ENCODE assay signal across 12 cellular contexts in genomic region chr2:128374001-128374710, GRCh38. TPM values are rescaled to one million over a fixed set of nuclear protein-coding genes. Genes with fewer than 3 reads are reported as not detected.
DNase-seq lines count a peak whose midpoint lies in the region; ATAC-seq, FAIRE-seq and TF ChIP-seq lines count a peak whose summit lies in the region.
"Had no signal": no experiment of that assay in that cellular context is flagged by ENCODE, and none has a peak within 500 bp of the region (broad histone marks: within the 10 kb centered on the region; RNA-seq: fewer than 3 reads in every experiment).

No MANE protein-coding gene starts in this region.

- peak; percentile 95 for FAIRE-seq in keratinocyte (lab: Jason Lieb, UNC)
- FAIRE-seq: TTC549 had no signal

- WGBS in spleen, 5 donors, result 80 to 95% (median 88%) methylated on average over 12 to 15 of the region's 15 CpGs

- dilution Hi-C loops in keratinocyte (cut with MboI; ENCODE audit: extremely low pct_ligation_motif_present, low sequenced_read_pairs), result no loop called here

- H3K4me3 ChIP-seq in keratinocyte (ENCODE audit: control insufficient read depth in 2 of 3, extremely low read depth in 1 of 3, insufficient read depth in 2 of 3, low read depth in 1 of 3, low read length in 3 of 3), result peak overlapping the region in 1 of 3 experiments; percentile 15
- H3K4me3 ChIP-seq in spleen, result no peak overlapping the region
- H3K4me3 ChIP-seq: heart left ventricle had no signal

- no peaks in the 10 kb centered on the region for H3K79me2 ChIP-seq in keratinocyte (ENCODE audit: control insufficient read depth, insufficient read depth, low read length)

- H3K27me3 ChIP-seq in keratinocyte (ENCODE audit: control insufficient read depth, extremely low read depth, insufficient read depth, low read length) (no peaks in the 10 kb centered on the region), spleen (replicated peaks in 1 of 7) (peaks cover 0 to 12% (median 0%) of the 10 kb centered on the region in 7 donors)
- H3K27me3 ChIP-seq: heart left ventricle had no signal

- H3K27ac ChIP-seq in keratinocyte (ENCODE audit: control insufficient read depth, insufficient read depth, low read length) (peak overlapping the region; percentile 62), spleen (peak overlapping the region in 3 of 8 donors; percentile 17 to 73 (median 18))

- no peaks in the 10 kb centered on the region for H4K20me1 ChIP-seq in keratinocyte (ENCODE audit: control insufficient read depth, extremely low read depth, insufficient read depth, low read length)

- H3K9ac ChIP-seq in keratinocyte (ENCODE audit: control insufficient read depth, extremely low read depth, insufficient read depth, low read length), result peak overlapping the region; percentile 39

- no peak for TF ChIP-seq CTCF in keratinocyte (optimal IDR thresholded peaks at IDR 0.05 in 1 of 3, IDR thresholded peaks at IDR 0.05 in 1 of 3, conservative IDR thresholded peaks at IDR 0.05 in 1 of 3; ENCODE audit: extremely low read depth in 1 of 3, insufficient read depth in 2 of 3, low read length in 3 of 3)
- TF ChIP-seq CTCF in spleen (IDR thresholded peaks at IDR 0.05 in 8 of 11, conservative IDR thresholded peaks at IDR 0.05 in 3 of 11), result no peak

- peak overlapping the region; percentile 58 for H3K4me2 ChIP-seq in keratinocyte (ENCODE audit: control insufficient read depth, extremely low read depth, insufficient read depth, low read depth, low read length)

- no peaks in the 10 kb centered on the region for H3K36me3 ChIP-seq in keratinocyte (ENCODE audit: control insufficient read depth in 2 of 2, extremely low read depth in 1 of 2, insufficient read depth in 2 of 2, low read length in 2 of 2)
- H3K36me3 ChIP-seq in spleen, result no peaks in the 10 kb centered on the region
- H3K36me3 ChIP-seq: heart left ventricle had no signal

- intact Hi-C loops in spleen (cut with DNase I; ENCODE audit: low total_unique reads), result no loop called here

- H3K4me1 ChIP-seq in keratinocyte (ENCODE audit: control insufficient read depth, extremely low read depth, insufficient read depth, low read length) (peaks cover 49% of the 10 kb centered on the region), spleen (peaks cover 0 to 31% (median 9%) of the 10 kb centered on the region in 6 donors)

- DNase-seq in GM04504 (ENCODE audit: low read depth) (peak; percentile 66), amniotic stem cell (lab: John Stamatoyannopoulos, UW) (peak; percentile 75), keratinocyte (ENCODE audit: low read depth, low spot score) (peak; percentile 64), spleen (peak; percentile 60), COR-L47 (lab: John Stamatoyannopoulos, UW) (no peak)
- no peak for DNase-seq in stimulated activated naive CD8-positive, alpha-beta T cell treated with anti-CD3 and anti-CD28 coated beads, Interleukin-15, Interleukin-2, amounts not matched to agents 100 U/mL and 50 U/mL, for 24 hours
- DNase-seq: DND-41, NCI-H748 treated with DMSO at 0.1 percent for 48 hours had no signal

- peak overlapping the region; percentile 3 for H2AFZ ChIP-seq in keratinocyte (ENCODE audit: control insufficient read depth, low read length)

- no peak for ATAC-seq in stimulated activated naive CD8-positive, alpha-beta T cell treated with anti-CD3 and anti-CD28 coated beads, Interleukin-15, Interleukin-2, amounts not matched to agents 100 U/mL and 50 U/mL, for 24 hours
- ATAC-seq in HG02970 (IDR thresholded peaks at IDR 0.05; ENCODE audit: low FRiP score, unreplicated experiment) (no peak), GM21528 (IDR thresholded peaks at IDR 0.05; ENCODE audit: low FRiP score, unreplicated experiment) (no peak)
- ATAC-seq: heart left ventricle had no signal

- H3K9me3 ChIP-seq in keratinocyte (ENCODE audit: control insufficient read depth, low read depth, low read length), result no peaks in the 10 kb centered on the region
- H3K9me3 ChIP-seq in spleen, result no peaks in the 10 kb centered on the region
- H3K9me3 ChIP-seq: heart left ventricle had no signal

- no peaks in the 10 kb centered on the region for H3K9me1 ChIP-seq in keratinocyte (ENCODE audit: control insufficient read depth, extremely low read depth, insufficient read depth, low read length)

- TF ChIP-seq POLR2A in spleen (IDR thresholded peaks at IDR 0.05), result no peak

RNA-seq across cellular contexts. Expression of gene HS6ST1, which starts 55.5 kb away (rescaled TPM):
- polyA plus RNA-seq in keratinocyte, result 6.3 to 10.1 TPM (median 9.2 TPM) in 3 replicates
- 6.5 TPM for polyA plus RNA-seq in keratinocyte (2011; ENCODE audit: low read depth)
- polyA plus RNA-seq in keratinocyte (2011; cell fraction: cytosol; rRNA removed), result 4.5 and 10.8 TPM in 2 replicates
- 11.0 and 15.0 TPM in 2 replicates for polyA plus RNA-seq in keratinocyte (2011; cell fraction: nucleus; rRNA removed)
- polyA plus RNA-seq in keratinocyte (2012; ENCODE audit: low replicate concordance), result 11.0 and 20.8 TPM in 2 replicates
- polyA minus RNA-seq in keratinocyte, result 10.4 to 23.9 TPM (median 14.1 TPM) in 3 replicates
- 30.3 TPM for polyA minus RNA-seq in keratinocyte (2011; cell fraction: cytosol; rRNA and poly(A)+ RNA removed)
- 17.5 and 18.5 TPM in 2 replicates for polyA minus RNA-seq in keratinocyte (2011; cell fraction: nucleus; rRNA and poly(A)+ RNA removed)
- 10 to 100 TPM; 52.2 to 99.5 (median 66.7) TPM for total RNA-seq in spleen
- 10 to 100 TPM in 1 of 3 donors, 1 to 10 TPM in 2; 7.2 to 24.7 (median 9.2) TPM for polyA plus RNA-seq in spleen

Comparison
In these comparisons a context has a peak if more than half of its experiments do, and no peak if none do; other contexts are left out.
1. DNase-seq: peak in GM04504 (single experiment), amniotic stem cell (single experiment), keratinocyte (single experiment) and spleen (single experiment); none in COR-L47 (single experiment) and stimulated activated naive CD8-positive, alpha-beta T cell treated with anti-CD3 and anti-CD28 coated beads, Interleukin-15, Interleukin-2, amounts not matched to agents 100 U/mL and 50 U/mL, for 24 hours (single experiment).